In genomic region chr9:37350486-37351190, GRCh38 we compare ENCODE assay signal across 1 cellular context.
TF ChIP-seq lines count a peak whose summit lies in the region.

No MANE protein-coding gene starts in this region.

TF ChIP-seq in WTC11, 78 proteins besides CTCF, POLR2A, EP300 and RAD21 (continued from another document):
- TF ChIP-seq ZNF671 (CRISPR knock-in tag; IDR thresholded peaks at IDR 0.05) (no peak), ZMAT4 (CRISPR knock-in tag; IDR thresholded peaks at IDR 0.05) (no peak), ATF1 (CRISPR knock-in tag; IDR thresholded peaks at IDR 0.05) (no peak), PRRX2 (CRISPR knock-in tag; IDR thresholded peaks at IDR 0.05) (no peak), ATF6 (CRISPR knock-in tag; IDR thresholded peaks at IDR 0.05) (no peak), USF2 (CRISPR knock-in tag; IDR thresholded peaks at IDR 0.05) (no peak)
TF ChIP-seq in WTC11: peak in this region for 0.
